In genomic region chr2:111184725-111185495, GRCh38 we compare ENCODE assay signal across 18 cellular contexts.
DNase-seq lines count a peak whose midpoint lies in the region; ATAC-seq and TF ChIP-seq lines count a peak whose summit lies in the region.
"Had no signal": no experiment of that assay in that cellular context is flagged by ENCODE, and none has a peak within 500 bp of the region (broad histone marks: within the 10 kb centered on the region; RNA-seq: fewer than 3 reads in every experiment).

No MANE protein-coding gene starts in this region.

- peaks cover 14% of the 10 kb centered on the region for H3K4me1 ChIP-seq in PC-3 (ENCODE audit: insufficient read depth, low read length)
- H3K4me1 ChIP-seq in heart left ventricle = peaks cover 0 to 23% (median 2%) of the 10 kb centered on the region in 12 donors

- no peak for TF ChIP-seq POLR2A in heart left ventricle (IDR thresholded peaks at IDR 0.05)

- H3K9ac ChIP-seq in PC-3 (ENCODE audit: low read length) = no peak overlapping the region
- H3K9ac ChIP-seq: SK-N-SH had no signal

- H3K27me3 ChIP-seq in PC-3 (ENCODE audit: low read length) = no peaks in the 10 kb centered on the region
- no peaks in the 10 kb centered on the region for H3K27me3 ChIP-seq in heart left ventricle

- DNase-seq in Ammon's horn (ENCODE audit: low spot score) (peak; percentile 40), PC-3 (no peak), heart left ventricle (no peak), progenitor cell of endocrine pancreas (ENCODE audit: low spot score, unreplicated experiment) (no peak), NAMALWA (ENCODE audit: low spot score) (no peak), SIG-M5 treated with dmso at 0.1 percent for 504 hours (lab: John Stamatoyannopoulos, UW; ENCODE audit: unreplicated experiment) (no peak), cerebellum (ENCODE audit: low spot score) (no peak), WTC11 (ENCODE audit: low spot score) (no peak)
- DNase-seq: activated naive CD8-positive, alpha-beta T cell treated with anti-CD3 and anti-CD28 coated beads, Interleukin-2, amount 10 ng/mL, durations not matched to agents 7 days and 5 days; activated T-cell treated with anti-CD3 and anti-CD28 coated beads, Interleukin-2, amount 50 U/mL, for 48 hours; cerebellar nuclear complex; HFFc6; immature natural killer cell; KBM-7; NCI-H524 treated with DMSO at 0.1 percent for 48 hours; SK-N-SH; stimulated activated CD4-positive, alpha-beta T cell treated with anti-CD3 and anti-CD28 coated beads, Interleukin-12 subunit alpha, Interleukin-12 subunit beta, amount 100 ng/mL, for 4 hours; stimulated activated naive CD8-positive, alpha-beta T cell treated with anti-CD3 and anti-CD28 coated beads, Interleukin-15, amount 100 ng/mL, for 72 hours had no signal

- POLR2A ChIA-PET in PC-3 (lab: Charles Lee; ENCODE audit: unreplicated experiment) (interaction anchor here (0.6 to 0.7 kb wide), 2 partner anchors 25 to 39 kb away, joined by 3 to 5 read pairs; no protein-coding TSS in a partner anchor), WTC11 (lab: Charles Lee) (no interaction called here)

- H3K36me3 Mint-ChIP-seq in progenitor cell of endocrine pancreas (ENCODE audit: insufficient read depth) = no peaks in the 10 kb centered on the region
- no peaks in the 10 kb centered on the region for H3K36me3 Mint-ChIP-seq in WTC11
- H3K36me3 Mint-ChIP-seq: activated naive CD8-positive, alpha-beta T cell treated with anti-CD3 and anti-CD28 coated beads, Interleukin-2, amount 10 ng/mL, durations not matched to agents 7 days and 5 days; immature natural killer cell had no signal

- ATAC-seq in PC-3 (no peak; the same call in 1 of the 2 replicates), heart left ventricle (peak; percentile 4 to 29 (median 14)), WTC11 (no peak)
- ATAC-seq: stimulated activated naive CD8-positive, alpha-beta T cell treated with anti-CD3 and anti-CD28 coated beads, Interleukin-15, amount 100 ng/mL, for 72 hours had no signal

- H3K27ac ChIP-seq in PC-3 (ENCODE audit: low read length) (no peak overlapping the region), heart left ventricle (peak overlapping the region in 8 of 12 donors; percentile 4 to 63 (median 33))

- intact Hi-C loops in PC-3 (cut with micrococcal nuclease) (loop anchor here (10.0 kb wide), 1 partner anchor 60 kb away; the partner anchor contains the start of gene BCL2L11), heart left ventricle (cut with DNase I) (loop anchor here in 1 of 10 donors (10.0 kb wide), 1 partner anchor 50 kb away; no protein-coding TSS in a partner anchor)

- WGBS in heart left ventricle, 4 donors = 69 to 86% (median 78%) methylated on average over 5 of the region's 5 CpGs

- H3K4me3 ChIP-seq in PC-3 (ENCODE audit: low read length) = no peak overlapping the region
- no peak overlapping the region for H3K4me3 ChIP-seq in heart left ventricle

- no peaks in the 10 kb centered on the region for H4K20me1 ChIP-seq in PC-3 (ENCODE audit: low read length)

- H3K4me3 Mint-ChIP-seq in progenitor cell of endocrine pancreas (ENCODE audit: low read depth) (no peak overlapping the region), WTC11 (no peak overlapping the region)
- H3K4me3 Mint-ChIP-seq: activated naive CD8-positive, alpha-beta T cell treated with anti-CD3 and anti-CD28 coated beads, Interleukin-2, amount 10 ng/mL, durations not matched to agents 7 days and 5 days; HFFc6; immature natural killer cell; stimulated activated naive CD8-positive, alpha-beta T cell treated with anti-CD3 and anti-CD28 coated beads, Interleukin-15, amount 100 ng/mL, for 72 hours had no signal

- H3K27ac Mint-ChIP-seq in progenitor cell of endocrine pancreas (peak overlapping the region; percentile 20), WTC11 (no peak overlapping the region)
- H3K27ac Mint-ChIP-seq: activated naive CD8-positive, alpha-beta T cell treated with anti-CD3 and anti-CD28 coated beads, Interleukin-2, amount 10 ng/mL, durations not matched to agents 7 days and 5 days; HFFc6; stimulated activated naive CD8-positive, alpha-beta T cell treated with anti-CD3 and anti-CD28 coated beads, Interleukin-15, amount 100 ng/mL, for 72 hours had no signal

- no peaks in the 10 kb centered on the region for H3K36me3 ChIP-seq in PC-3 (ENCODE audit: low read depth, low read length)
- H3K36me3 ChIP-seq in heart left ventricle = no peaks in the 10 kb centered on the region

- H3K9me3 ChIP-seq in PC-3 (ENCODE audit: low read length) (no peaks in the 10 kb centered on the region), heart left ventricle (no peaks in the 10 kb centered on the region)
- H3K9me3 ChIP-seq: SK-N-SH had no signal

- H2AFZ ChIP-seq in PC-3 (ENCODE audit: low read length) = no peak overlapping the region

- no peaks in the 10 kb centered on the region for H3K9me2 ChIP-seq in PC-3 (replicated peaks; ENCODE audit: low read length)
- H3K9me2 ChIP-seq: SK-N-SH had no signal

- H3K4me2 ChIP-seq in PC-3 (ENCODE audit: low read length) = peak overlapping the region; percentile 36
- H3K4me2 ChIP-seq: SK-N-SH had no signal

- TF ChIP-seq CTCF in PC-3 (conservative IDR thresholded peaks at IDR 0.05; ENCODE audit: low read depth, low read length) (no peak), heart left ventricle (IDR thresholded peaks at IDR 0.05) (no peak), progenitor cell of endocrine pancreas (IDR thresholded peaks at IDR 0.05; ENCODE audit: unreplicated experiment) (no peak), WTC11 (IDR thresholded peaks at IDR 0.05) (no peak)

- H3K9me3 Mint-ChIP-seq in progenitor cell of endocrine pancreas (ENCODE audit: low read depth) (no peaks in the 10 kb centered on the region), WTC11 (no peaks in the 10 kb centered on the region)
- H3K9me3 Mint-ChIP-seq: activated naive CD8-positive, alpha-beta T cell treated with anti-CD3 and anti-CD28 coated beads, Interleukin-2, amount 10 ng/mL, durations not matched to agents 7 days and 5 days; HFFc6; immature natural killer cell; stimulated activated naive CD8-positive, alpha-beta T cell treated with anti-CD3 and anti-CD28 coated beads, Interleukin-15, amount 100 ng/mL, for 72 hours had no signal

- no peaks in the 10 kb centered on the region for H3K79me2 ChIP-seq in PC-3 (ENCODE audit: low read length)

- peaks cover 11% of the 10 kb centered on the region for H3K4me1 Mint-ChIP-seq in progenitor cell of endocrine pancreas (ENCODE audit: low read depth)
- no peaks in the 10 kb centered on the region for H3K4me1 Mint-ChIP-seq in WTC11
- H3K4me1 Mint-ChIP-seq: activated naive CD8-positive, alpha-beta T cell treated with anti-CD3 and anti-CD28 coated beads, Interleukin-2, amount 10 ng/mL, durations not matched to agents 7 days and 5 days; immature natural killer cell; stimulated activated naive CD8-positive, alpha-beta T cell treated with anti-CD3 and anti-CD28 coated beads, Interleukin-15, amount 100 ng/mL, for 72 hours had no signal

- H3K27me3 Mint-ChIP-seq in progenitor cell of endocrine pancreas (peaks cover 36% of the 10 kb centered on the region), WTC11 (ENCODE audit: low read depth) (no peaks in the 10 kb centered on the region; the same call in 1 of the 2 replicates)
- H3K27me3 Mint-ChIP-seq: activated naive CD8-positive, alpha-beta T cell treated with anti-CD3 and anti-CD28 coated beads, Interleukin-2, amount 10 ng/mL, durations not matched to agents 7 days and 5 days had no signal

- CTCF ChIA-PET in PC-3 (lab: Charles Lee) (no interaction called here), WTC11 (lab: Charles Lee) (interaction anchor here (1.8 kb wide), 1 partner anchor 67 kb away, joined by 4 read pairs; no protein-coding TSS in a partner anchor)

- no TSS peak for BruUV-seq in PC-3 (replicated peaks; lab: Mats Ljungman, UMichigan)

- H3F3A ChIP-seq in PC-3 (ENCODE audit: low read length, unreplicated experiment) = no peaks in the 10 kb centered on the region

TF ChIP-seq in WTC11, 78 proteins besides CTCF, POLR2A, EP300 and RAD21:
- no peak for TF ChIP-seq TP53 (CRISPR knock-in tag; IDR thresholded peaks at IDR 0.05)
- no peak for TF ChIP-seq ZNF317 (CRISPR knock-in tag; IDR thresholded peaks at IDR 0.05; ENCODE audit: borderline replicate concordance, low read depth)
- no peak for TF ChIP-seq NR3C1 (CRISPR knock-in tag; conservative IDR thresholded peaks at IDR 0.05; ENCODE audit: low read depth)
- TF ChIP-seq SOX15 (CRISPR knock-in tag; IDR thresholded peaks at IDR 0.05) = no peak
- no peak for TF ChIP-seq ZNF671 (CRISPR knock-in tag; IDR thresholded peaks at IDR 0.05)
- TF ChIP-seq ZMAT4 (CRISPR knock-in tag; IDR thresholded peaks at IDR 0.05) = no peak
- no peak for TF ChIP-seq CDX4 (CRISPR knock-in tag; IDR thresholded peaks at IDR 0.05; ENCODE audit: borderline replicate concordance)
- TF ChIP-seq ATF1 (CRISPR knock-in tag; IDR thresholded peaks at IDR 0.05) = no peak
- TF ChIP-seq ZNF423 (CRISPR knock-in tag; IDR thresholded peaks at IDR 0.05) = no peak
- TF ChIP-seq ZBTB43 (CRISPR knock-in tag; IDR thresholded peaks at IDR 0.05) = no peak
- no peak for TF ChIP-seq ZNF121 (CRISPR knock-in tag; IDR thresholded peaks at IDR 0.05)
- no peak for TF ChIP-seq FOXP1 (CRISPR knock-in tag; IDR thresholded peaks at IDR 0.05; ENCODE audit: borderline replicate concordance)
TF ChIP-seq in WTC11: peak in this region for 0.

Comparison
In these comparisons a context has a peak if more than half of its experiments do, and no peak if none do; other contexts are left out.
1. ATAC-seq: peak in heart left ventricle (4 of 4); none in PC-3 (single experiment) and WTC11 (single experiment).